19 cellular contexts compared by ENCODE assay signal in the genomic region with DNA sequence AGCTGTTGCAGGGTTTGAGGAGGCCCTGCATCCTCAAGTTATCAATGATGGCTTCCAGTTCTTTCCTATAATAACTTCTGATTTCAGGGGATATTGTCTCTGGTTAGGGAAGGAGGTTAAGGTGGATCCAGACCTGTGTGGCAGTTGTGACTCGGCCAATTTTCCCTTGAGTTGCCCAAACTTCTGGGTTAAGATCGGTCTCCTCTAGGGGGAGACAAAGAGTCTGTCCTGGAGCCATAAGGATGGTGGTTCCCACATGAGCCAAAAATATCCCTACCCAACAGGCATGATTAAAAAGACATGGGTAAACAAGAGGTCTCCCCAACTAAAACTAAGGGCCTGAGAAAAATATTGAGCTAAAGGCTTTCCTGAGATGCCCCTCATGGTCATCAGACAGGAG.
DNase-seq lines count a peak whose midpoint lies in the region; FAIRE-seq and TF ChIP-seq lines count a peak whose summit lies in the region.
"Had no signal": no experiment of that assay in that cellular context is flagged by ENCODE, and none has a peak within 500 bp of the region (broad histone marks: within the 10 kb centered on the region; RNA-seq: fewer than 3 reads in every experiment).

No MANE protein-coding gene starts in this region.

- H3K27me3 ChIP-seq in A673 (replicated peaks; ENCODE audit: insufficient read depth, low read depth, low read length, poor library complexity), result no peaks in the 10 kb centered on the region
- peaks cover 11% of the 10 kb centered on the region in 2 experiments for H3K27me3 ChIP-seq in endothelial cell of umbilical vein (ENCODE audit: control insufficient read depth in 2 of 2, insufficient read depth in 2 of 2, low read length in 2 of 2)
- H3K27me3 ChIP-seq: pancreas had no signal

- FAIRE-seq in endothelial cell of umbilical vein (lab: Jason Lieb, UNC), result peak; percentile 48
- FAIRE-seq: GM18507, pancreas had no signal

- H3K4me3 ChIP-seq in A673 (ENCODE audit: low read depth, low read length, poor library complexity, severe bottlenecking), result no peak overlapping the region
- H3K4me3 ChIP-seq in GM12864 (ENCODE audit: low read depth, low read length), result no peak overlapping the region
- H3K4me3 ChIP-seq in NB4 (ENCODE audit: low read depth, low read length), result no peak overlapping the region
- H3K4me3 ChIP-seq in endothelial cell of umbilical vein (replicated peaks in 1 of 3; ENCODE audit: insufficient read depth in 1 of 3, low read depth in 1 of 3, low read length in 3 of 3), result no peak overlapping the region
- H3K4me3 ChIP-seq: GM23248, mucosa of descending colon, pancreas, thoracic aorta had no signal

- no peaks in the 10 kb centered on the region for H3K4me1 ChIP-seq in A673 (ENCODE audit: insufficient read depth, low read length, poor library complexity, severe bottlenecking)
- no peaks in the 10 kb centered on the region for H3K4me1 ChIP-seq in endothelial cell of umbilical vein (ENCODE audit: control insufficient read depth, extremely low read depth, insufficient read depth, low read length)
- H3K4me1 ChIP-seq: pancreas had no signal

- CTCF ChIA-PET in A673 (lab: Charles Lee), result no interaction called here
- CTCF ChIA-PET in endothelial cell of umbilical vein (lab: Charles Lee), result interaction anchor here (1.1 to 2.3 kb wide), 4 partner anchors 8 to 1141 kb away, joined by 3 to 10 read pairs (median 6); no protein-coding TSS in a partner anchor

- H3K79me2 ChIP-seq in endothelial cell of umbilical vein (ENCODE audit: control insufficient read depth, insufficient read depth, low read length), result no peaks in the 10 kb centered on the region

- POLR2A ChIA-PET in A673 (lab: Charles Lee; ENCODE audit: low non-redundant PET) (no interaction called here), endothelial cell of umbilical vein (lab: Charles Lee) (no interaction called here)

- H3K4me2 ChIP-seq in endothelial cell of umbilical vein (ENCODE audit: insufficient read depth, low read length), result no peak overlapping the region

- TF ChIP-seq POLR2A in NB4 (IDR thresholded peaks at IDR 0.05; ENCODE audit: extremely low read depth, insufficient read length) (no peak), endothelial cell of umbilical vein (IDR thresholded peaks at IDR 0.05; ENCODE audit: low read depth, low read length) (no peak)

- intact Hi-C loops in A673 (cut with micrococcal nuclease; ENCODE audit: unreplicated experiment), result loop anchor here (10.0 kb wide), 2 partner anchors 665 to 1115 kb away; no protein-coding TSS in a partner anchor
- intact Hi-C loops in endothelial cell of umbilical vein (cut with micrococcal nuclease), result loop anchor here (10.0 kb wide), 1 partner anchor 855 kb away; no protein-coding TSS in a partner anchor

- H2AFZ ChIP-seq in endothelial cell of umbilical vein (ENCODE audit: low read depth, low read length), result no peak overlapping the region
- H2AFZ ChIP-seq: GM23248 had no signal

- H3K27ac ChIP-seq in A673 (ENCODE audit: low read depth, low read length, poor library complexity, severe bottlenecking), result no peak overlapping the region
- H3K27ac ChIP-seq in endothelial cell of umbilical vein (ENCODE audit: insufficient read depth, low read depth, low read length), result no peak overlapping the region
- H3K27ac ChIP-seq: GM23248, pancreas, thoracic aorta had no signal

- TF ChIP-seq CTCF in A673 (conservative IDR thresholded peaks at IDR 0.05; ENCODE audit: low read depth, low read length) (peak; percentile 39; the same call in 1 of the 2 replicates), GM12864 (IDR thresholded peaks at IDR 0.05; ENCODE audit: low read depth, low read length, missing control alignments) (peak; percentile 36), NB4 (IDR thresholded peaks at IDR 0.05; ENCODE audit: low read depth, low read length) (peak; percentile 49), endothelial cell of umbilical vein (IDR thresholded peaks at IDR 0.05; ENCODE audit: extremely low read depth in 1 of 2, insufficient read depth in 1 of 2, low read depth in 1 of 2, low read length in 2 of 2) (peak; percentile 13 to 15)

- no peaks in the 10 kb centered on the region for H3K9me1 ChIP-seq in endothelial cell of umbilical vein (replicated peaks; ENCODE audit: control insufficient read depth, extremely low read depth, insufficient read depth, low read length)

- DNase-seq in A673 (ENCODE audit: low spot score) (peak; percentile 8), GM12864 (ENCODE audit: low read depth) (no peak), NB4 (ENCODE audit: low read depth) (peak; percentile 22), endothelial cell of umbilical vein (ENCODE audit: low read depth, low spot score) (no peak), NCI-H2227 (lab: John Stamatoyannopoulos, UW; ENCODE audit: unreplicated experiment) (no peak), mucosa of gallbladder (ENCODE audit: low spot score) (no peak), A172 (ENCODE audit: low spot score) (no peak), NCI-H524 (lab: John Stamatoyannopoulos, UW) (no peak)
- DNase-seq: activated CD4-positive, CD25-positive, alpha-beta regulatory T cell; activated naive CD4-positive, alpha-beta T cell treated with anti-CD3 and anti-CD28 coated beads, Interleukin-2, amount 10 ng/mL, durations not matched to agents 7 days and 5 days; glutamatergic neuron; GM23248; islet precursor cell; mucosa of descending colon; NCI-H2171; pancreas; PC-3 had no signal

- no peaks in the 10 kb centered on the region for H4K20me1 ChIP-seq in endothelial cell of umbilical vein (replicated peaks; ENCODE audit: control insufficient read depth, extremely low read depth, insufficient read depth, low read length)

- dilution Hi-C loops in endothelial cell of umbilical vein (cut with MboI; ENCODE audit: extremely low pct_ligation_motif_present, low sequenced_read_pairs), result no loop called here

- BruUV-seq in A673 (replicated peaks; lab: Mats Ljungman, UMichigan) (no TSS peak), endothelial cell of umbilical vein (replicated peaks; lab: Mats Ljungman, UMichigan) (no TSS peak)

- H3K9ac ChIP-seq in endothelial cell of umbilical vein (replicated peaks; ENCODE audit: extremely low read depth, insufficient read depth, low read length), result no peak overlapping the region
- H3K9ac ChIP-seq: GM23248 had no signal

- H3K9me3 ChIP-seq in A673 (ENCODE audit: low read depth, low read length, poor library complexity, severe bottlenecking), result no peaks in the 10 kb centered on the region
- no peaks in the 10 kb centered on the region for H3K9me3 ChIP-seq in endothelial cell of umbilical vein (replicated peaks; ENCODE audit: control insufficient read depth, insufficient read depth, low read length)
- H3K9me3 ChIP-seq: mucosa of descending colon, pancreas, thoracic aorta had no signal

- H3K36me3 ChIP-seq in A673 (ENCODE audit: insufficient read depth, low read length, poor library complexity, severe bottlenecking), result no peaks in the 10 kb centered on the region
- no peaks in the 10 kb centered on the region for H3K36me3 ChIP-seq in endothelial cell of umbilical vein (ENCODE audit: control insufficient read depth in 2 of 2, extremely low read depth in 1 of 2, insufficient read depth in 2 of 2, low read length in 2 of 2)
- H3K36me3 ChIP-seq: pancreas, thoracic aorta had no signal

TF ChIP-seq in endothelial cell of umbilical vein, 7 proteins besides CTCF, POLR2A, EP300 and RAD21:
- TF ChIP-seq EZH2 (IDR thresholded peaks at IDR 0.05; ENCODE audit: borderline replicate concordance, low read depth, low read length, severe bottlenecking), result no peak
- TF ChIP-seq, protein P1, sequence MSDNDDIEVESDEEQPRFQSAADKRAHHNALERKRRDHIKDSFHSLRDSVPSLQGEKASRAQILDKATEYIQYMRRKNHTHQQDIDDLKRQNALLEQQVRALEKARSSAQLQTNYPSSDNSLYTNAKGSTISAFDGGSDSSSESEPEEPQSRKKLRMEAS (IDR thresholded peaks at IDR 0.05; ENCODE audit: insufficient read depth, insufficient read length), result no peak
- TF ChIP-seq MYC (IDR thresholded peaks at IDR 0.05; ENCODE audit: low read depth, low read length), result no peak
- no peak for TF ChIP-seq POLR2AphosphoS5 (IDR thresholded peaks at IDR 0.05; ENCODE audit: insufficient read depth, low read depth, low read length)
- no peak for TF ChIP-seq JUN (IDR thresholded peaks at IDR 0.05; ENCODE audit: borderline replicate concordance, insufficient read depth, insufficient read length, low read depth)
- TF ChIP-seq GATA2 (IDR thresholded peaks at IDR 0.05; ENCODE audit: insufficient read depth, insufficient read length, low read depth, low read length), result no peak
- no peak for TF ChIP-seq FOS (IDR thresholded peaks at IDR 0.05; ENCODE audit: borderline replicate concordance, insufficient read depth, low read length)
TF ChIP-seq in endothelial cell of umbilical vein: peak in this region for 0.

Comparison
In these comparisons a context has a peak if more than half of its experiments do, and no peak if none do; other contexts are left out.
1. DNase-seq: peak in A673 (single experiment) and NB4 (single experiment); none in GM12864 (single experiment), endothelial cell of umbilical vein (single experiment), NCI-H2227 (single experiment), mucosa of gallbladder (single experiment), A172 (single experiment) and NCI-H524 (0 of 2).
2. Peak in every context shown above with its lines, with median percentiles within 50 percentile points of each other: CTCF ChIP-seq.